2 cellular contexts compared by ENCODE assay signal in genomic region chr5:77960863-77961396, GRCh38.
TF ChIP-seq lines count a peak whose summit lies in the region.

No MANE protein-coding gene starts in this region.

TF ChIP-seq in liver, 16 proteins besides CTCF, POLR2A, EP300 and RAD21:
- TF ChIP-seq HNF4A (conservative IDR thresholded peaks at IDR 0.05) (peak; percentile 22 to 36), HNF4G (IDR thresholded peaks at IDR 0.05) (no peak)

TF ChIP-seq in HepG2, 621 proteins besides CTCF, POLR2A, EP300 and RAD21:
- TF ChIP-seq TARDBP (CRISPR knock-in tag; IDR thresholded peaks at IDR 0.05) (no peak), ZFAT (CRISPR knock-in tag; conservative IDR thresholded peaks at IDR 0.05) (no peak), ATAD3A (CRISPR knock-in tag; IDR thresholded peaks at IDR 0.05) (no peak), ZNF552 (CRISPR knock-in tag; IDR thresholded peaks at IDR 0.05; ENCODE audit: borderline replicate concordance) (no peak), ZNF234 (CRISPR knock-in tag; conservative IDR thresholded peaks at IDR 0.05) (no peak)
